Comparison of ENCODE assay signal across 12 cellular contexts in genomic region chr10:14040787-14041631, GRCh38.
A peak's percentile ranks its signal among the peaks of the same experiment; 100 is the strongest.
DNase-seq lines count a peak whose midpoint lies in the region; ATAC-seq, FAIRE-seq and TF ChIP-seq lines count a peak whose summit lies in the region.
"Had no signal": no experiment of that assay in that cellular context is flagged by ENCODE, and none has a peak within 500 bp of the region (broad histone marks: within the 10 kb centered on the region; RNA-seq: fewer than 3 reads in every experiment).

No MANE protein-coding gene starts in this region.

- no peak overlapping the region for H4K91ac ChIP-seq in H1 (replicated peaks; ENCODE audit: insufficient read length, low read length)

- no peaks in the 10 kb centered on the region for H3K23me2 ChIP-seq in H1 (ENCODE audit: low read depth, low read length)

- H3K27me3 ChIP-seq in H1 (replicated peaks in 1 of 4; ENCODE audit: control insufficient read depth in 3 of 4, extremely low read depth in 1 of 4, insufficient read depth in 3 of 4, low read length in 3 of 4): no peaks in the 10 kb centered on the region
- H3K27me3 ChIP-seq in transverse colon: no peaks in the 10 kb centered on the region

- peaks cover 0 to 2% of the 10 kb centered on the region in 2 experiments for H4K20me1 ChIP-seq in H1 (replicated peaks in 1 of 2; ENCODE audit: control insufficient read depth in 1 of 2, insufficient read depth in 2 of 2, low read length in 2 of 2)

- no peak overlapping the region for H3K23ac ChIP-seq in H1 (ENCODE audit: insufficient read length)

- H2AFZ ChIP-seq in H1 (ENCODE audit: low read length): no peak overlapping the region

- H3K9me3 ChIP-seq in H1 (ENCODE audit: insufficient read depth in 2 of 2, low read depth in 1 of 2, low read length in 1 of 2) (no peaks in the 10 kb centered on the region), mesodermal cell (ENCODE audit: control insufficient read depth, low read length) (peaks cover 3% of the 10 kb centered on the region), transverse colon (no peaks in the 10 kb centered on the region)

- H4K5ac ChIP-seq in H1 (ENCODE audit: insufficient read length, low read depth, low read length): no peak overlapping the region

- H3K4me2 ChIP-seq in H1 (ENCODE audit: insufficient read depth in 1 of 2, low read depth in 2 of 2, low read length in 2 of 2): no peak overlapping the region

- H3K27ac ChIP-seq in H1 (ENCODE audit: low read depth, low read length) (no peak overlapping the region), mesodermal cell (ENCODE audit: low read depth, low read length, severe bottlenecking) (peak overlapping the region; percentile 57), transverse colon (peak overlapping the region; percentile 2 to 66 (median 37))

- FAIRE-seq in H1 (lab: Jason Lieb, UNC): no peak
- FAIRE-seq: urothelium cell line had no signal

- peak; percentile 68 for DNase-seq in MV-4-11 (lab: John Stamatoyannopoulos, UW)
- no peak for DNase-seq in H1 (ENCODE audit: low read depth in 1 of 2, low spot score in 2 of 2)
- no peak for DNase-seq in transverse colon
- DNase-seq in retina: no peak
- DNase-seq in NCI-H1417 (lab: John Stamatoyannopoulos, UW): no peak
- DNase-seq: activated CD8-positive, alpha-beta memory T cell treated with anti-CD3 and anti-CD28 coated beads for 24 hours; NCI-H1105 treated with DMSO at 0.1 percent for 48 hours; NCI-H82; T-cell had no signal

- H3K14ac ChIP-seq in H1 (ENCODE audit: insufficient read length): no peak overlapping the region

- H2BK5ac ChIP-seq in H1 (ENCODE audit: low read depth, low read length): no peak overlapping the region

- intact Hi-C loops in transverse colon (cut with DNase I; ENCODE audit: low total_unique reads): no loop called here

- no peak overlapping the region for H3K18ac ChIP-seq in H1 (ENCODE audit: extremely low read depth, low read length)

- no peak overlapping the region for H2BK20ac ChIP-seq in H1 (ENCODE audit: low read length)

- H2AK5ac ChIP-seq in H1 (ENCODE audit: low read depth, low read length): no peak overlapping the region; the same call in 1 of the 2 replicates

- H3K79me1 ChIP-seq in H1 (ENCODE audit: low read depth, low read length): no peaks in the 10 kb centered on the region

- 87% methylated on average over 9 of the region's 9 CpGs; no CpG with 5 or more reads in 1 of the 2 experiments for WGBS in H1 (ENCODE audit: extremely low coverage in 1 of 2, insufficient coverage in 1 of 2, insufficient read length in 1 of 2, insufficient replicate concordance in 2 of 2, low coverage in 1 of 2, low lambda C conversion rate in 2 of 2, missing lambda C conversion rate in 1 of 2), 2 experiments
- 91 to 92% methylated on average over 3 to 5 of the region's 9 CpGs for WGBS in mesodermal cell (ENCODE audit: insufficient coverage in 2 of 2), 2 experiments
- 46 to 56% methylated on average over 8 to 9 of the region's 9 CpGs for WGBS in transverse colon (ENCODE audit: low coverage in 1 of 2), 2 donors

- H2BK15ac ChIP-seq in H1 (ENCODE audit: low read length): 0 out of 2 replicates have a peak overlapping the region, but pooled peaks have one; percentile 8

- H2BK12ac ChIP-seq in H1 (ENCODE audit: low read depth, low read length): no peak overlapping the region

- TF ChIP-seq EP300 in H1 (IDR thresholded peaks at IDR 0.05; ENCODE audit: borderline replicate concordance in 1 of 2, low read depth in 2 of 2, low read length in 2 of 2) (no peak), transverse colon (IDR thresholded peaks at IDR 0.05; ENCODE audit: low read depth) (no peak)

- no peak overlapping the region for H3K9ac ChIP-seq in H1 (replicated peaks in 1 of 4; ENCODE audit: extremely low read depth in 1 of 4, low read depth in 3 of 4, low read length in 3 of 4)

- no peak overlapping the region for H3K56ac ChIP-seq in H1 (replicated peaks; ENCODE audit: insufficient read length, low read depth, low read length)

- H3K4ac ChIP-seq in H1 (replicated peaks; ENCODE audit: insufficient read length, low read depth, low read length): no peak overlapping the region

- in situ Hi-C loops in transverse colon (cut with MboI; ENCODE audit: low pct_ligation_motif_present in 1 of 4, low pct_unique_long_range_greater_than_20kb in 1 of 4, low sequenced_read_pairs in 3 of 4): no loop called here

- CTCF ChIA-PET in H1 (lab: Charles Lee; ENCODE audit: partially characterized antibody): interaction anchor here (0.7 to 1.5 kb wide), 5 partner anchors 8 to 285 kb away, joined by 3 to 9 read pairs (median 4); no protein-coding TSS in a partner anchor

- no peak overlapping the region for H4K8ac ChIP-seq in H1 (ENCODE audit: extremely low read depth, insufficient read depth, low read length)

- TF ChIP-seq RAD21 in H1 (IDR thresholded peaks at IDR 0.05 in 1 of 2, conservative IDR thresholded peaks at IDR 0.05 in 1 of 2; ENCODE audit: low read depth in 2 of 2, low read length in 2 of 2): no peak

- H3K36me3 ChIP-seq in H1 (ENCODE audit: control insufficient read depth in 2 of 4, insufficient read depth in 4 of 4, low read length in 3 of 4): no peaks in the 10 kb centered on the region
- no peaks in the 10 kb centered on the region for H3K36me3 ChIP-seq in mesodermal cell (ENCODE audit: control insufficient read depth, insufficient read depth, low read length)
- no peaks in the 10 kb centered on the region for H3K36me3 ChIP-seq in transverse colon

- H2BK120ac ChIP-seq in H1 (replicated peaks; ENCODE audit: low read depth, low read length): no peak overlapping the region

- no peak overlapping the region for H3K4me3 ChIP-seq in H1 (ENCODE audit: extremely low read depth in 1 of 4, insufficient read depth in 2 of 4, low read depth in 3 of 4, low read length in 4 of 4)
- no peak overlapping the region for H3K4me3 ChIP-seq in mesodermal cell (ENCODE audit: extremely low read depth, insufficient read depth, low read length, poor library complexity, severe bottlenecking)
- H3K4me3 ChIP-seq in transverse colon: no peak overlapping the region

- no peak for TF ChIP-seq CTCF in H1 (IDR thresholded peaks at IDR 0.05; ENCODE audit: control extremely low read depth in 1 of 3, insufficient read depth in 1 of 3, low read depth in 1 of 3, low read length in 3 of 3)
- no peak for TF ChIP-seq CTCF in transverse colon (IDR thresholded peaks at IDR 0.05)

- H3K79me2 ChIP-seq in H1 (ENCODE audit: control insufficient read depth in 1 of 2, insufficient read depth in 2 of 2, low read length in 2 of 2): no peaks in the 10 kb centered on the region

- H3K4me1 ChIP-seq in H1 (replicated peaks in 1 of 4; ENCODE audit: control insufficient read depth in 3 of 4, insufficient read depth in 4 of 4, low read length in 3 of 4): no peaks in the 10 kb centered on the region
- peaks cover 4% of the 10 kb centered on the region for H3K4me1 ChIP-seq in mesodermal cell (ENCODE audit: control insufficient read depth, insufficient read depth, low read length, poor library complexity, severe bottlenecking)
- peaks cover 0 to 12% (median 3%) of the 10 kb centered on the region in 4 donors for H3K4me1 ChIP-seq in transverse colon

- no peak for ATAC-seq in HG02973 (IDR thresholded peaks at IDR 0.05; ENCODE audit: unreplicated experiment)
- ATAC-seq: T-cell had no signal

- TF ChIP-seq POLR2A in H1 (IDR thresholded peaks at IDR 0.05; ENCODE audit: control extremely low read depth in 1 of 2, low read depth in 2 of 2, low read length in 2 of 2) (no peak), transverse colon (IDR thresholded peaks at IDR 0.05) (no peak)

- POLR2A ChIA-PET in H1 (lab: Charles Lee; ENCODE audit: partially characterized antibody): interaction anchor here (1.3 kb wide), 1 partner anchor 144 kb away, joined by 3 read pairs; no protein-coding TSS in a partner anchor

TF ChIP-seq in H1, 55 proteins besides CTCF, POLR2A, EP300 and RAD21:
- TF ChIP-seq RFX5 (IDR thresholded peaks at IDR 0.05; ENCODE audit: borderline replicate concordance, low read depth, low read length) (no peak), PHF8 (conservative IDR thresholded peaks at IDR 0.05; ENCODE audit: low read depth, low read length) (no peak), SUZ12 (IDR thresholded peaks at IDR 0.05; ENCODE audit: low read length) (no peak), KDM4A (IDR thresholded peaks at IDR 0.05; ENCODE audit: low read depth, low read length, severe bottlenecking) (no peak), ATF2 (IDR thresholded peaks at IDR 0.05; ENCODE audit: low read length) (no peak), SP1 (IDR thresholded peaks at IDR 0.05; ENCODE audit: low read depth, low read length) (no peak), SAP30 (IDR thresholded peaks at IDR 0.05; ENCODE audit: insufficient read depth, insufficient replicate concordance, low read length) (no peak), CBX8 (IDR thresholded peaks at IDR 0.05; ENCODE audit: borderline replicate concordance, low read depth, low read length) (no peak), POU5F1 (IDR thresholded peaks at IDR 0.05; ENCODE audit: low read depth, low read length) (no peak), CBX5 (IDR thresholded peaks at IDR 0.05; ENCODE audit: low read depth, low read length) (no peak), SRF (IDR thresholded peaks at IDR 0.05; ENCODE audit: low read depth, low read length) (no peak)
- TF ChIP-seq, protein P1, sequence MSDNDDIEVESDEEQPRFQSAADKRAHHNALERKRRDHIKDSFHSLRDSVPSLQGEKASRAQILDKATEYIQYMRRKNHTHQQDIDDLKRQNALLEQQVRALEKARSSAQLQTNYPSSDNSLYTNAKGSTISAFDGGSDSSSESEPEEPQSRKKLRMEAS (IDR thresholded peaks at IDR 0.05): no peak
